Comparison of ENCODE assay signal across 12 cellular contexts in the genomic region with DNA sequence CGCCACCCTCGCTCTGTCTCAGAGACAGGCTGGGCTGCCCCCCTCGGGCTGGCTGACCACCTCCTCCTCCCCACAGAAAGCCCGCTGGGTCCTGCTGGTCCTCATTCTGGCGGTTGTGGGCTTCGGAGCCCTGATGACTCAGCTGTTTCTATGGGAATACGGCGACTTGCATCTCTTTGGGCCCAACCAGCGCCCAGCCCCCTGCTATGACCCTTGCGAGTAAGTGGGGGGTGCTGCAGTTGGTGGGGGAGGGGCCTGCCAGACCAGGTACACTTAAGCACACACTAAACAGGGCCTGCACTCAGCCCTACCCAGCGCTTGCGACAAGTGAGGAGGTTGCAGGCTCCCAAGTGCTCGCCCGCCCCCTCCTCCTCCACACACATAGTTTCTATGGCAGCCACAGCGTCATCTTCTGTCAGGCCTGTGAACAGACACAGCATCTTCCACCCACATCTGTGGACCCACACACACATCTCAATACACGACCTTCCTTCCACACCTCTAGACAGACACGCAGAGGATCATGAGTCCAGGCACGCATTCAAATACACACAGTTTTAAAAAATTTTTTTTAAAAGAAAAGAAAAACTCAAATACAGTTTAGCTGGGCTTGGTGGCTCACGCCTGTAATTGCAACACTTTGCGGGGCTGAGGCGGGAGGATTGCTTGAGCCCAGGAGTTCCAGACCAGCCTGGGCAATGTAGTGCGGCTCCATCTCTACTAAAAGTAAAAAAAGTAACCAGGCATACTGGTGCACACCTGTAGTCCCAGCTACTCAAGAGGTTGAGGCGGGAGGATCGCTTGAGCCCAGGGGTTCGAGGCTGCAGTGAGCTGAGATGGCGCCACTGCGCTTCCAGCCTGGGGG. TPM values are rescaled to one million over a fixed set of nuclear protein-coding genes. Genes with fewer than 3 reads are reported as not detected.
A peak's percentile ranks its signal among the peaks of the same experiment; 100 is the strongest.
DNase-seq lines count a peak whose midpoint lies in the region; ATAC-seq and TF ChIP-seq lines count a peak whose summit lies in the region.
"Had no signal": no experiment of that assay in that cellular context is flagged by ENCODE, and none has a peak within 500 bp of the region (broad histone marks: within the 10 kb centered on the region; RNA-seq: fewer than 3 reads in every experiment).

No MANE protein-coding gene starts in this region.

- TF ChIP-seq CTCF in chondrocyte (IDR thresholded peaks at IDR 0.05) (peak; percentile 42), lung (IDR thresholded peaks at IDR 0.05; ENCODE audit: control extremely low read depth, extremely low read depth) (no peak)

- no peak overlapping the region for H3K4me3 ChIP-seq in right cardiac atrium (ENCODE audit: low read length)
- no peak overlapping the region for H3K4me3 ChIP-seq in lung
- H3K4me3 ChIP-seq: SJSA1 had no signal

- H3K4me1 ChIP-seq in right cardiac atrium (ENCODE audit: control insufficient read depth, insufficient read depth, low read length) (no peaks in the 10 kb centered on the region), lung (ENCODE audit: control insufficient read depth in 2 of 2, insufficient read depth in 2 of 2, low read length in 2 of 2) (peaks cover 0 to 5% of the 10 kb centered on the region in 2 donors)

- peaks cover 16% of the 10 kb centered on the region for H3K36me3 Mint-ChIP-seq in chondrocyte (ENCODE audit: low read depth)

- ATAC-seq in right cardiac atrium (peak; percentile 4 to 7), Right ventricle myocardium superior (ENCODE audit: poor library complexity) (no peak), lung (ENCODE audit: insufficient read depth, low FRiP score) (no peak), HG02870 (IDR thresholded peaks at IDR 0.05; ENCODE audit: unreplicated experiment) (no peak)

- H3K4me3 Mint-ChIP-seq in chondrocyte (ENCODE audit: unreplicated experiment), result peak overlapping the region; percentile 78
- H3K4me3 Mint-ChIP-seq: B cell had no signal

- 75% methylated on average over 27 of the region's 27 CpGs for WGBS in right cardiac atrium
- WGBS in lung, 2 donors, result 73 to 77% methylated on average over 27 of the region's 27 CpGs

- H3K9me3 ChIP-seq in right cardiac atrium (ENCODE audit: control insufficient read depth, low read length), result no peaks in the 10 kb centered on the region
- no peaks in the 10 kb centered on the region for H3K9me3 ChIP-seq in lung (ENCODE audit: control insufficient read depth in 2 of 2, insufficient read depth in 1 of 2, low read length in 1 of 2)
- H3K9me3 ChIP-seq: SJSA1 had no signal

- intact Hi-C loops in right cardiac atrium (cut with DNase I), result no loop called here
- intact Hi-C loops in Right ventricle myocardium superior (cut with DNase I), result no loop called here

- no peaks in the 10 kb centered on the region for H3K27me3 Mint-ChIP-seq in chondrocyte (ENCODE audit: low read depth)
- H3K27me3 Mint-ChIP-seq: B cell had no signal

- peaks cover 28% of the 10 kb centered on the region for H3K4me1 Mint-ChIP-seq in chondrocyte (ENCODE audit: low read depth)

- DNase-seq in right cardiac atrium (no peak), Right ventricle myocardium superior (no peak), chondrocyte (ENCODE audit: low spot score) (no peak), lung (ENCODE audit: low spot score) (peak; percentile 43), HuH-7.5 (ENCODE audit: low spot score) (no peak), activated gamma-delta T cell treated with Interleukin-2 at 50 U/mL for 16 hours (no peak), EL (no peak)
- DNase-seq: NCI-H2029 treated with DMSO at 0.1 percent for 48 hours; stimulated activated naive CD8-positive, alpha-beta T cell treated with anti-CD3 and anti-CD28 coated beads, Interleukin-15, Interleukin-2, amounts not matched to agents 100 U/mL and 50 U/mL, for 24 hours had no signal

- no peaks in the 10 kb centered on the region for H3K9me3 Mint-ChIP-seq in chondrocyte (ENCODE audit: low read depth)

- peak overlapping the region; percentile 78 for H3K27ac Mint-ChIP-seq in chondrocyte (ENCODE audit: unreplicated experiment)
- H3K27ac Mint-ChIP-seq: B cell had no signal

- no peaks in the 10 kb centered on the region for H3K27me3 ChIP-seq in right cardiac atrium (ENCODE audit: control insufficient read depth, insufficient read depth)
- no peaks in the 10 kb centered on the region for H3K27me3 ChIP-seq in lung (ENCODE audit: control insufficient read depth, insufficient read depth)
- H3K27me3 ChIP-seq: SJSA1 had no signal

- H3K36me3 ChIP-seq in lung (ENCODE audit: control insufficient read depth in 2 of 2, insufficient read depth in 2 of 2, low read length in 2 of 2), result peaks cover 3 to 24% of the 10 kb centered on the region in 2 donors

- H3K27ac ChIP-seq in right cardiac atrium (ENCODE audit: low read length) (no peak overlapping the region), lung (ENCODE audit: low read depth in 1 of 2, low read length in 1 of 2) (peak overlapping the region in 1 of 2 donors; percentile 1)
- H3K27ac ChIP-seq: SJSA1 had no signal

RNA-seq across cellular contexts. Expression of a gene that starts 18.4 kb away (rescaled TPM):
- total RNA-seq in right cardiac atrium (100 to 1,000 TPM; 197 to 235 (median 223) TPM), Right ventricle myocardium superior (159 TPM), chondrocyte (478 to 514 TPM (median 487 TPM) in 3 replicates), lung (100 to 1,000 TPM; 257 to 407 TPM)
- polyA plus RNA-seq in right cardiac atrium (180 TPM), lung (100 to 1,000 TPM; 205 to 219 TPM)

RNA-seq across cellular contexts. Expression of a gene that starts 18.7 kb away (rescaled TPM):
- total RNA-seq in right cardiac atrium (100 to 1,000 TPM; 116 to 170 (median 144) TPM), Right ventricle myocardium superior (209 TPM), chondrocyte (19.4 to 22.2 TPM (median 21.5 TPM) in 3 replicates), lung (10 to 100 TPM in 1 of 2 donors, 1 to 10 TPM in 1; 9.8 to 18.0 TPM)
- polyA plus RNA-seq in right cardiac atrium (194 TPM), lung (10 to 100 TPM; 11.7 to 26.3 TPM)

RNA-seq across cellular contexts. Expression of a gene that starts 23.1 kb away (rescaled TPM):
- under 1 TPM in 1 of 4 donors, not detected in 3; 0.11 TPM for total RNA-seq in right cardiac atrium
- polyA plus RNA-seq in right cardiac atrium, result 0.05 TPM
- total RNA-seq in Right ventricle myocardium superior, result not detected
- 0.20 to 0.53 TPM (median 0.46 TPM) in 3 replicates for total RNA-seq in chondrocyte
- total RNA-seq in lung, result under 1 TPM in 1 of 2 donors, not detected in 1; 0.43 TPM
- under 1 TPM; 0.10 to 0.22 TPM for polyA plus RNA-seq in lung

RNA-seq across cellular contexts. Expression of a gene that starts 46.2 kb away (rescaled TPM):
- total RNA-seq in right cardiac atrium (1 to 10 TPM; 3.2 to 7.1 (median 4.8) TPM), Right ventricle myocardium superior (3.8 TPM), chondrocyte (3.6 to 4.9 TPM (median 4.5 TPM) in 3 replicates), lung (10 to 100 TPM; 25.6 to 43.8 TPM)
- polyA plus RNA-seq in right cardiac atrium (5.7 TPM), lung (10 to 100 TPM; 16.9 to 30.1 TPM)

RNA-seq across cellular contexts. Expression of a gene that starts 58.9 kb away (rescaled TPM):
- total RNA-seq in right cardiac atrium, result 10 to 100 TPM in 2 of 4 donors, 1 to 10 TPM in 2; 8.9 to 14.4 (median 9.7) TPM
- polyA plus RNA-seq in right cardiac atrium, result 18.4 TPM
- total RNA-seq in Right ventricle myocardium superior, result 10.9 TPM
- 13.0 to 14.8 TPM (median 14.5 TPM) in 3 replicates for total RNA-seq in chondrocyte
- total RNA-seq in lung, result 10 to 100 TPM; 10.8 to 25.1 TPM
- polyA plus RNA-seq in lung, result 10 to 100 TPM; 23.3 to 37.9 TPM

Comparison
In these comparisons a context has a peak if more than half of its experiments do, and no peak if none do; other contexts are left out.
1. ATAC-seq: peak in right cardiac atrium (2 of 2); none in Right ventricle myocardium superior (single experiment), lung (single experiment) and HG02870 (single experiment).